ENCODE assay signal across 9 cellular contexts in genomic region chr10:66202101-66202500, GRCh38.
"Had no signal": no experiment of that assay in that cellular context is flagged by ENCODE, and none has a peak within 500 bp of the region (broad histone marks: within the 10 kb centered on the region; RNA-seq: fewer than 3 reads in every experiment).

No MANE protein-coding gene starts in this region.

- ATAC-seq: K562 had no signal

- H3K9me3 Mint-ChIP-seq: H9 had no signal

- H3K4me1 Mint-ChIP-seq: H9 had no signal

- H3K4me3 Mint-ChIP-seq: H9 had no signal

- H3K4me3 ChIP-seq: GM23248, K562 had no signal

- H2AFZ ChIP-seq: GM23248 had no signal

- H3K27ac Mint-ChIP-seq: H9 had no signal

- DNase-seq: GM23248, H9, HCEC 1CT, IMR-90, KG1 had no signal

- FAIRE-seq: H1, H54, K562 had no signal

- H3K9ac ChIP-seq: GM23248 had no signal

- H3K27ac ChIP-seq: GM23248, HL-60 had no signal
